Comparison of ENCODE assay signal across 25 cellular contexts in genomic region chr22:30825711-30826505, GRCh38.
DNase-seq lines count a peak whose midpoint lies in the region; ATAC-seq, FAIRE-seq and TF ChIP-seq lines count a peak whose summit lies in the region.
"Had no signal": no experiment of that assay in that cellular context is flagged by ENCODE, and none has a peak within 500 bp of the region (broad histone marks: within the 10 kb centered on the region; RNA-seq: fewer than 3 reads in every experiment).

No MANE protein-coding gene starts in this region.

- no peaks in the 10 kb centered on the region for H3K36me3 Mint-ChIP-seq in type B pancreatic cell
- H3K36me3 Mint-ChIP-seq in WTC11 = no peaks in the 10 kb centered on the region
- H3K36me3 Mint-ChIP-seq in endodermal cell (ENCODE audit: low read depth) = no peaks in the 10 kb centered on the region
- H3K36me3 Mint-ChIP-seq: CD14-positive monocyte; CD8-positive, alpha-beta memory T cell had no signal

- H3K4me2 ChIP-seq in keratinocyte (ENCODE audit: control insufficient read depth, extremely low read depth, insufficient read depth, low read depth, low read length) = no peak overlapping the region

- POLR2A ChIA-PET in WTC11 (lab: Charles Lee) = no interaction called here

- H2AFZ ChIP-seq in keratinocyte (ENCODE audit: control insufficient read depth, low read length) = no peak overlapping the region

- H3K36me3 ChIP-seq in keratinocyte (ENCODE audit: control insufficient read depth in 2 of 2, extremely low read depth in 1 of 2, insufficient read depth in 2 of 2, low read length in 2 of 2) = no peaks in the 10 kb centered on the region
- no peaks in the 10 kb centered on the region for H3K36me3 ChIP-seq in endodermal cell (ENCODE audit: control insufficient read depth, insufficient read depth, low read length)
- H3K36me3 ChIP-seq: BE2C, HAP-1, MG63 had no signal

- H3K9me3 Mint-ChIP-seq in type B pancreatic cell (no peaks in the 10 kb centered on the region), WTC11 (no peaks in the 10 kb centered on the region), endodermal cell (no peaks in the 10 kb centered on the region)
- H3K9me3 Mint-ChIP-seq: HFFc6 had no signal

- peak; percentile 20 for FAIRE-seq in keratinocyte (lab: Jason Lieb, UNC)

- H3K4me1 Mint-ChIP-seq in type B pancreatic cell (ENCODE audit: unreplicated experiment) = no peaks in the 10 kb centered on the region
- H3K4me1 Mint-ChIP-seq in WTC11 = peaks cover 21% of the 10 kb centered on the region
- no peaks in the 10 kb centered on the region for H3K4me1 Mint-ChIP-seq in endodermal cell
- H3K4me1 Mint-ChIP-seq: CD14-positive monocyte had no signal

- TF ChIP-seq CTCF in GM20000 (IDR thresholded peaks at IDR 0.05; ENCODE audit: extremely low read depth, missing control alignments) = no peak
- TF ChIP-seq CTCF in keratinocyte (optimal IDR thresholded peaks at IDR 0.05 in 1 of 3, IDR thresholded peaks at IDR 0.05 in 1 of 3, conservative IDR thresholded peaks at IDR 0.05 in 1 of 3; ENCODE audit: extremely low read depth in 1 of 3, insufficient read depth in 2 of 3, low read length in 3 of 3) = no peak
- no peak for TF ChIP-seq CTCF in type B pancreatic cell (conservative IDR thresholded peaks at IDR 0.05)
- TF ChIP-seq CTCF in WTC11 (IDR thresholded peaks at IDR 0.05) = no peak
- no peak for TF ChIP-seq CTCF in endodermal cell (conservative IDR thresholded peaks at IDR 0.05)

- H3K27me3 Mint-ChIP-seq in type B pancreatic cell (peaks cover 66% of the 10 kb centered on the region), WTC11 (ENCODE audit: low read depth) (peaks cover 32% of the 10 kb centered on the region), endodermal cell (ENCODE audit: insufficient read depth) (peaks cover 29% of the 10 kb centered on the region)

- H3K4me3 Mint-ChIP-seq in type B pancreatic cell = no peak overlapping the region
- no peak overlapping the region for H3K4me3 Mint-ChIP-seq in WTC11
- H3K4me3 Mint-ChIP-seq in endodermal cell = no peak overlapping the region
- H3K4me3 Mint-ChIP-seq: CD14-positive monocyte; CD8-positive, alpha-beta memory T cell; HFFc6 had no signal

- H3K4me1 ChIP-seq in keratinocyte (ENCODE audit: control insufficient read depth, extremely low read depth, insufficient read depth, low read length) = peaks cover 29% of the 10 kb centered on the region
- H3K4me1 ChIP-seq in endodermal cell (ENCODE audit: control insufficient read depth, insufficient read depth, low read length) = no peaks in the 10 kb centered on the region
- H3K4me1 ChIP-seq: BE2C, HAP-1 had no signal

- DNase-seq in GM20000 (ENCODE audit: low spot score) (peak; percentile 9), keratinocyte (ENCODE audit: low read depth, low spot score) (no peak), type B pancreatic cell (ENCODE audit: extremely low spot score, unreplicated experiment) (peak; percentile 55), SIG-M5 treated with dmso at 0.1 percent for 504 hours (lab: John Stamatoyannopoulos, UW; ENCODE audit: unreplicated experiment) (no peak), WTC11 (ENCODE audit: low spot score) (no peak), endodermal cell (no peak)
- DNase-seq: BE2C; CD8-positive, alpha-beta memory T cell; GOT3; HFFc6; KBM-7; MG63; NCI-H1105 treated with DMSO at 0.1 percent for 48 hours; NCI-H146; NCI-H1930; NCI-H2107; NCI-H446; NCI-H524 treated with DMSO at 0.1 percent for 48 hours; NCI-H774; PC-3; Right ventricle myocardium superior had no signal

- H3K79me2 ChIP-seq in keratinocyte (ENCODE audit: control insufficient read depth, insufficient read depth, low read length) = no peaks in the 10 kb centered on the region

- no peaks in the 10 kb centered on the region for H4K20me1 ChIP-seq in keratinocyte (ENCODE audit: control insufficient read depth, extremely low read depth, insufficient read depth, low read length)

- ATAC-seq in WTC11 (no peak), GM21515 (IDR thresholded peaks at IDR 0.05; ENCODE audit: unreplicated experiment) (no peak)
- ATAC-seq: PC-3 had no signal

- WGBS in endodermal cell (ENCODE audit: insufficient coverage in 1 of 2, insufficient read length in 1 of 2), 2 experiments = 83 to 92% methylated on average over 5 to 11 of the region's 11 CpGs

- no peaks in the 10 kb centered on the region for H3K9me3 ChIP-seq in keratinocyte (ENCODE audit: control insufficient read depth, low read depth, low read length)
- no peaks in the 10 kb centered on the region for H3K9me3 ChIP-seq in endodermal cell (ENCODE audit: control insufficient read depth, low read length)
- H3K9me3 ChIP-seq: BE2C, HAP-1, MG63 had no signal

- no peak overlapping the region for H3K9ac ChIP-seq in keratinocyte (ENCODE audit: control insufficient read depth, extremely low read depth, insufficient read depth, low read length)
- no peak overlapping the region for H3K9ac ChIP-seq in endodermal cell (ENCODE audit: extremely low read depth, low read length, poor library complexity, severe bottlenecking)

- no peaks in the 10 kb centered on the region for H3K9me1 ChIP-seq in keratinocyte (ENCODE audit: control insufficient read depth, extremely low read depth, insufficient read depth, low read length)

- CTCF ChIA-PET in WTC11 (lab: Charles Lee) = no interaction called here

- dilution Hi-C loops in keratinocyte (cut with MboI; ENCODE audit: extremely low pct_ligation_motif_present, low sequenced_read_pairs) = no loop called here

- H3K27ac Mint-ChIP-seq in type B pancreatic cell (no peak overlapping the region), WTC11 (no peak overlapping the region), endodermal cell (no peak overlapping the region)
- H3K27ac Mint-ChIP-seq: CD14-positive monocyte; CD8-positive, alpha-beta memory T cell; HFFc6 had no signal

- H3K4me3 ChIP-seq in keratinocyte (ENCODE audit: control insufficient read depth in 2 of 3, extremely low read depth in 1 of 3, insufficient read depth in 2 of 3, low read depth in 1 of 3, low read length in 3 of 3) (no peak overlapping the region), endodermal cell (ENCODE audit: low read length) (no peak overlapping the region)
- H3K4me3 ChIP-seq: HAP-1, MG63 had no signal

- H3K27ac ChIP-seq in angular gyrus (ENCODE audit: low read depth, low read length) (peak overlapping the region; percentile 46), keratinocyte (ENCODE audit: control insufficient read depth, insufficient read depth, low read length) (no peak overlapping the region), endodermal cell (ENCODE audit: low read depth, low read length) (no peak overlapping the region)

- H3K27me3 ChIP-seq in keratinocyte (ENCODE audit: control insufficient read depth, extremely low read depth, insufficient read depth, low read length) = no peaks in the 10 kb centered on the region
- H3K27me3 ChIP-seq in endodermal cell (ENCODE audit: control insufficient read depth, insufficient read depth, low read length, poor library complexity, severe bottlenecking) = peaks cover 39% of the 10 kb centered on the region
- H3K27me3 ChIP-seq: MG63 had no signal

TF ChIP-seq in WTC11, 78 proteins besides CTCF, POLR2A, EP300 and RAD21 (continues in another document):
- no peak for TF ChIP-seq E2F4 (CRISPR knock-in tag; IDR thresholded peaks at IDR 0.05; ENCODE audit: borderline replicate concordance, low read depth)
- no peak for TF ChIP-seq ZNF219 (CRISPR knock-in tag; IDR thresholded peaks at IDR 0.05; ENCODE audit: borderline replicate concordance)
- no peak for TF ChIP-seq STAT6 (CRISPR knock-in tag; conservative IDR thresholded peaks at IDR 0.05; ENCODE audit: low read depth)
- no peak for TF ChIP-seq SMAD3 (CRISPR knock-in tag; IDR thresholded peaks at IDR 0.05; ENCODE audit: borderline replicate concordance)
- TF ChIP-seq MYBL2 (CRISPR knock-in tag; IDR thresholded peaks at IDR 0.05) = no peak

Comparison
In these comparisons a context has a peak if more than half of its experiments do, and no peak if none do; other contexts are left out.
1. DNase-seq: peak in GM20000 (single experiment) and type B pancreatic cell (single experiment); none in keratinocyte (single experiment), SIG-M5 treated with dmso at 0.1 percent for 504 hours (single experiment), WTC11 (single experiment) and endodermal cell (single experiment).